1 cellular context compared by ENCODE assay signal in the genomic region with DNA sequence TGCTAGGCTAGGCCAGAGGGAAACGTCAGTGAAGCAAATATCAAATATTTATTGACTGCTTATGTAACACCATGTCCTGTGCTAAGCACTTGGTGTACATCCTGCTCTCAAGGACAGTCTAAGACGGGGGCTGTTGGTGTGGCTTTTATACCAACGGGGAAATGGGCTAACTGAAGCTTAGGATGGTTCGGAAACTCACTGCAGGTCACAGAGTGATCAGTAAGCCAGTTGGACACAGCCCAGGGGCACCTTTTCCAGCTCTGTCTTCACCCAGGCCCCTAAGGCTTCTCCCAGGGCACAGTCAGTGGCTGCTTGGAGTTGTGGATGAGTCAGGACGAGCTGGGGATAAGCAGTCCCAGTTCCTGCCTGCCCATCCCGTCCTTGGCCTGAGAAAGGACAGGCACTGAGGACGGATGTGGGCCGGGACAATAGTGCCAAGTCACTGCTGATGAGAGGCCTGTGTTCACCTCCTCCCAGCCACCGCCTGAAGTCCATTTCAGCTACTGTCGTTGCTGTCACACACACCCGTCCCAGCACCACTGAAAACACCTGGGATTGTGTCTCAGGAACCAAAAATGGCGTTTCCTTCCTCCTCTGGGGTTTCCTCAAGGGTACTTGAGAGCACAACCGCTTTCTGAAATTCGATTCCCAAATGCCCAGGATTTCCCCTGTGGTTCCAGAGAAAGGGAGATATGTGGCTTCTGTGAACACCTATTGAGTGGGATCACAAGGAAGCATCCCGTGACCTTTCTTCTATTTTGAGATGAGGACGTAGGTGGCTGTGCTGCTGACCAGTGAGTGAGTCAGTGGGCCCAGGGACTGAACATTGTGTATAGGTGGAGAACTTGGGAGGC.
TF ChIP-seq lines count a peak whose summit lies in the region.

No MANE protein-coding gene starts in this region.

TF ChIP-seq in K562, 482 proteins besides CTCF, POLR2A, EP300 and RAD21 (continued from another document):
- TF ChIP-seq RNF219 (CRISPR knock-in tag; IDR thresholded peaks at IDR 0.05) = no peak
- no peak for TF ChIP-seq MCM2 (IDR thresholded peaks at IDR 0.05; ENCODE audit: low read depth)
- TF ChIP-seq CREM (IDR thresholded peaks at IDR 0.05; ENCODE audit: low read depth) = 0 out of 2 replicates have a peak, but pooled peaks have one; percentile 22
- TF ChIP-seq NFE2 (IDR thresholded peaks at IDR 0.05; ENCODE audit: low read depth) = peak; percentile 74
- TF ChIP-seq C11orf30 (IDR thresholded peaks at IDR 0.05; ENCODE audit: low read depth) = peak; percentile 57
- TF ChIP-seq, protein P1, sequence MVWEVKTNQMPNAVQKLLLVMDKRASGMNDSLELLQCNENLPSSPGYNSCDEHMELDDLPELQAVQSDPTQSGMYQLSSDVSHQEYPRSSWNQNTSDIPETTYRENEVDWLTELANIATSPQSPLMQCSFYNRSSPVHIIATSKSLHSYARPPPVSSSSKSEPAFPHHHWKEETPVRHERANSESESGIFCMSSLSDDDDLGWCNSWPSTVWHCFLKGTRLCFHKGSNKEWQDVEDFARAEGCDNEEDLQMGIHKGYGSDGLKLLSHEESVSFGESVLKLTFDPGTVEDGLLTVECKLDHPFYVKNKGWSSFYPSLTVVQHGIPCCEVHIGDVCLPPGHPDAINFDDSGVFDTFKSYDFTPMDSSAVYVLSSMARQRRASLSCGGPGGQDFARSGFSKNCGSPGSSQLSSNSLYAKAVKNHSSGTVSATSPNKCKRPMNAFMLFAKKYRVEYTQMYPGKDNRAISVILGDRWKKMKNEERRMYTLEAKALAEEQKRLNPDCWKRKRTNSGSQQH (CRISPR knock-in tag; IDR thresholded peaks at IDR 0.05) = no peak
- TF ChIP-seq, protein P2, sequence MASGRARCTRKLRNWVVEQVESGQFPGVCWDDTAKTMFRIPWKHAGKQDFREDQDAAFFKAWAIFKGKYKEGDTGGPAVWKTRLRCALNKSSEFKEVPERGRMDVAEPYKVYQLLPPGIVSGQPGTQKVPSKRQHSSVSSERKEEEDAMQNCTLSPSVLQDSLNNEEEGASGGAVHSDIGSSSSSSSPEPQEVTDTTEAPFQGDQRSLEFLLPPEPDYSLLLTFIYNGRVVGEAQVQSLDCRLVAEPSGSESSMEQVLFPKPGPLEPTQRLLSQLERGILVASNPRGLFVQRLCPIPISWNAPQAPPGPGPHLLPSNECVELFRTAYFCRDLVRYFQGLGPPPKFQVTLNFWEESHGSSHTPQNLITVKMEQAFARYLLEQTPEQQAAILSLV (tag; IDR thresholded peaks at IDR 0.05) = no peak
- TF ChIP-seq ZNF316 (IDR thresholded peaks at IDR 0.05) = peak; percentile 57
- peak; percentile 41; the same call in 1 of the 2 replicates for TF ChIP-seq ESRRA (IDR thresholded peaks at IDR 0.05; ENCODE audit: borderline replicate concordance, low read depth)
- no peak for TF ChIP-seq KDM5B (IDR thresholded peaks at IDR 0.05; ENCODE audit: insufficient replicate concordance, low read depth, low read length)
- peak; percentile 59 for TF ChIP-seq MAFG (tag; conservative IDR thresholded peaks at IDR 0.05)
- TF ChIP-seq E2F1 (CRISPR knock-in tag; IDR thresholded peaks at IDR 0.05) = no peak
- no peak for TF ChIP-seq ZNF408 (CRISPR knock-in tag; IDR thresholded peaks at IDR 0.05; ENCODE audit: low read depth)
- no peak for TF ChIP-seq FUS (optimal IDR thresholded peaks at IDR 0.05; ENCODE audit: low read depth, low read length)
